9 cellular contexts compared by ENCODE assay signal in genomic region chr12:121534495-121535148, GRCh38. TPM values are rescaled to one million over a fixed set of nuclear protein-coding genes. Genes with fewer than 3 reads are reported as not detected.
DNase-seq lines count a peak whose midpoint lies in the region; ATAC-seq lines count a peak whose summit lies in the region.
"Had no signal": no experiment of that assay in that cellular context is flagged by ENCODE, and none has a peak within 500 bp of the region (broad histone marks: within the 10 kb centered on the region; RNA-seq: fewer than 3 reads in every experiment).

No MANE protein-coding gene starts in this region.

- no peaks in the 10 kb centered on the region for H3K9me3 ChIP-seq in CD8-positive, alpha-beta memory T cell (ENCODE audit: low read length)

- ATAC-seq in T-cell (replicated peaks in 1 of 4) (peak; percentile 7 to 71 (median 19)), GM21360 (IDR thresholded peaks at IDR 0.05; ENCODE audit: unreplicated experiment) (no peak), HG03097 (IDR thresholded peaks at IDR 0.05; ENCODE audit: low FRiP score, unreplicated experiment) (no peak)

- H3K9me3 Mint-ChIP-seq in CD8-positive, alpha-beta memory T cell, result no peaks in the 10 kb centered on the region
- no peaks in the 10 kb centered on the region for H3K9me3 Mint-ChIP-seq in T-cell
- no peaks in the 10 kb centered on the region for H3K9me3 Mint-ChIP-seq in activated naive CD4-positive, alpha-beta T cell treated with anti-CD3 and anti-CD28 coated beads, Interleukin-2, amount 10 ng/mL, durations not matched to agents 7 days and 5 days

- DNase-seq in CD8-positive, alpha-beta memory T cell, result peak; percentile 60 to 89 (median 81)
- DNase-seq in T-cell (peak in 33 of 34 experiments; percentile 31 to 86 (median 71)), NCI-H1105 treated with DMSO at 0.1 percent for 48 hours (lab: John Stamatoyannopoulos, UW) (no peak), NCI-H2196 treated with DMSO at 0.1 percent for 48 hours (lab: John Stamatoyannopoulos, UW; ENCODE audit: unreplicated experiment) (no peak)
- DNase-seq in activated naive CD4-positive, alpha-beta T cell treated with anti-CD3 and anti-CD28 coated beads, Interleukin-2, amount 10 ng/mL, durations not matched to agents 7 days and 5 days, result peak; percentile 31
- DNase-seq in stimulated activated CD4-positive, alpha-beta T cell treated with anti-CD3 and anti-CD28 coated beads, Interleukin-12 subunit alpha, Interleukin-12 subunit beta, amount 100 ng/mL, for 4 hours, result peak; percentile 52

- POLR2A ChIA-PET in CD8-positive, alpha-beta memory T cell (lab: Charles Lee), result interaction anchor here (0.5 kb wide), 1 partner anchor 137 kb away, joined by 7 read pairs; no protein-coding TSS in a partner anchor
- POLR2A ChIA-PET in T-cell (lab: Charles Lee), result interaction anchor here in 1 of 2 donors (0.7 kb wide), 1 partner anchor 33 kb away, joined by 5 read pairs; no protein-coding TSS in a partner anchor

- peaks cover 57 to 80% (median 69%) of the 10 kb centered on the region in 3 donors for H3K4me1 Mint-ChIP-seq in CD8-positive, alpha-beta memory T cell
- H3K4me1 Mint-ChIP-seq in T-cell, result peaks cover 57 to 70% (median 61%) of the 10 kb centered on the region in 3 donors
- H3K4me1 Mint-ChIP-seq in activated naive CD4-positive, alpha-beta T cell treated with anti-CD3 and anti-CD28 coated beads, Interleukin-2, amount 10 ng/mL, durations not matched to agents 7 days and 5 days, result peaks cover 61% of the 10 kb centered on the region

- H3K27ac ChIP-seq in CD8-positive, alpha-beta memory T cell (ENCODE audit: low read depth, low read length), result peak overlapping the region; percentile 51
- H3K27ac ChIP-seq: epithelial cell of prostate had no signal

- no peaks in the 10 kb centered on the region for H3K36me3 ChIP-seq in CD8-positive, alpha-beta memory T cell (ENCODE audit: insufficient read depth, low read length)

- peaks cover 64% of the 10 kb centered on the region for H3K4me1 ChIP-seq in CD8-positive, alpha-beta memory T cell (ENCODE audit: insufficient read depth, low read length)

- H3K27me3 Mint-ChIP-seq in CD8-positive, alpha-beta memory T cell, result no peaks in the 10 kb centered on the region
- H3K27me3 Mint-ChIP-seq in T-cell, result no peaks in the 10 kb centered on the region
- peaks cover 10% of the 10 kb centered on the region for H3K27me3 Mint-ChIP-seq in activated naive CD4-positive, alpha-beta T cell treated with anti-CD3 and anti-CD28 coated beads, Interleukin-2, amount 10 ng/mL, durations not matched to agents 7 days and 5 days

- CTCF ChIA-PET in CD8-positive, alpha-beta memory T cell (lab: Charles Lee), result interaction anchor here (0.6 to 1.4 kb wide), 3 partner anchors 17 to 147 kb away, joined by 3 to 4 read pairs (median 3); no protein-coding TSS in a partner anchor
- CTCF ChIA-PET in T-cell (lab: Charles Lee), result no interaction called here
- CTCF ChIA-PET in activated naive CD4-positive, alpha-beta T cell treated with anti-CD3 and anti-CD28 coated beads, Interleukin-2, amount 10 ng/mL, durations not matched to agents 7 days and 5 days (lab: Charles Lee), result interaction anchor here (0.8 to 1.2 kb wide), 2 partner anchors 8 to 134 kb away, joined by 3 read pairs; no protein-coding TSS in a partner anchor

- H3K27me3 ChIP-seq in CD8-positive, alpha-beta memory T cell (ENCODE audit: insufficient read depth, low read length, poor library complexity, severe bottlenecking), result no peaks in the 10 kb centered on the region

- peak overlapping the region; percentile 65 to 88 (median 79) for H3K4me3 Mint-ChIP-seq in CD8-positive, alpha-beta memory T cell
- H3K4me3 Mint-ChIP-seq in T-cell, result peak overlapping the region; percentile 45 to 84 (median 45)
- H3K4me3 Mint-ChIP-seq in activated naive CD4-positive, alpha-beta T cell treated with anti-CD3 and anti-CD28 coated beads, Interleukin-2, amount 10 ng/mL, durations not matched to agents 7 days and 5 days, result no peak overlapping the region

- H3K36me3 Mint-ChIP-seq in CD8-positive, alpha-beta memory T cell, result peaks cover 3 to 39% (median 8%) of the 10 kb centered on the region in 3 donors
- peaks cover 21% of the 10 kb centered on the region for H3K36me3 Mint-ChIP-seq in T-cell
- peaks cover 38% of the 10 kb centered on the region for H3K36me3 Mint-ChIP-seq in activated naive CD4-positive, alpha-beta T cell treated with anti-CD3 and anti-CD28 coated beads, Interleukin-2, amount 10 ng/mL, durations not matched to agents 7 days and 5 days

- H3K4me3 ChIP-seq in CD8-positive, alpha-beta memory T cell (ENCODE audit: low read length), result no peak overlapping the region

- H3K27ac Mint-ChIP-seq in CD8-positive, alpha-beta memory T cell, result peak overlapping the region; percentile 84 to 99 (median 97)
- peak overlapping the region; percentile 96 to 97 for H3K27ac Mint-ChIP-seq in T-cell
- peak overlapping the region; percentile 64 for H3K27ac Mint-ChIP-seq in activated naive CD4-positive, alpha-beta T cell treated with anti-CD3 and anti-CD28 coated beads, Interleukin-2, amount 10 ng/mL, durations not matched to agents 7 days and 5 days

RNA-seq across cellular contexts. Expression of gene KDM2B, which starts 46.2 kb away (rescaled TPM):
- 10 to 100 TPM; 63.2 to 64.0 TPM for total RNA-seq in CD8-positive, alpha-beta memory T cell
- polyA plus RNA-seq in CD8-positive, alpha-beta memory T cell, result 18.3 TPM
- 100 to 1,000 TPM in 2 of 5 donors, 10 to 100 TPM in 3; 74.1 to 102 (median 95.8) TPM for total RNA-seq in T-cell

Comparison
In these comparisons a context has a peak if more than half of its experiments do, and no peak if none do; other contexts are left out.
1. DNase-seq: peak in CD8-positive, alpha-beta memory T cell (5 of 5), T-cell (33 of 34), activated naive CD4-positive, alpha-beta T cell treated with anti-CD3 and anti-CD28 coated beads, Interleukin-2, amount 10 ng/mL, durations not matched to agents 7 days and 5 days (single experiment) and stimulated activated CD4-positive, alpha-beta T cell treated with anti-CD3 and anti-CD28 coated beads, Interleukin-12 subunit alpha, Interleukin-12 subunit beta, amount 100 ng/mL, for 4 hours (single experiment); none in NCI-H1105 treated with DMSO at 0.1 percent for 48 hours (single experiment) and NCI-H2196 treated with DMSO at 0.1 percent for 48 hours (single experiment).
2. ATAC-seq: peak in T-cell (4 of 4); none in GM21360 (single experiment) and HG03097 (single experiment).
3. CTCF ChIA-PET loops: an anchor here in CD8-positive, alpha-beta memory T cell (0.6 to 1.4 kb wide) and activated naive CD4-positive, alpha-beta T cell treated with anti-CD3 and anti-CD28 coated beads, Interleukin-2, amount 10 ng/mL, durations not matched to agents 7 days and 5 days (0.8 to 1.2 kb wide); none called in T-cell.
4. Peak in every context shown above with its lines, with median percentiles within 50 percentile points of each other: H3K27ac Mint-ChIP-seq.